Comparison of ENCODE assay signal across 16 cellular contexts in genomic region chr6:151005126-151005525, GRCh38.
DNase-seq lines count a peak whose midpoint lies in the region; ATAC-seq, FAIRE-seq and TF ChIP-seq lines count a peak whose summit lies in the region.
"Had no signal": no experiment of that assay in that cellular context is flagged by ENCODE, and none has a peak within 500 bp of the region (broad histone marks: within the 10 kb centered on the region; RNA-seq: fewer than 3 reads in every experiment).

No MANE protein-coding gene starts in this region.

- peak overlapping the region; percentile 76 to 98 (median 97) for H3K27ac Mint-ChIP-seq in nephron

- ATAC-seq in A549 (peak in 1 of 2 experiments; percentile 14; a peak in 3 of 6 replicates), HG02973 (IDR thresholded peaks at IDR 0.05; ENCODE audit: unreplicated experiment) (no peak)
- ATAC-seq: GM23338; stimulated activated naive B cell treated with anti-CD40 and anti-IgM and Interleukin-4, amounts not matched to agents 10 μg/mL and 1 μg/mL and 100 μg/mL, for 72 hours had no signal

- H3K27ac ChIP-seq in A549: peak overlapping the region; percentile 41 to 60; a peak in 4 of 6 replicates
- H3K27ac ChIP-seq in BLaER1 treated with 17β-estradiol and CSF1 and Interleukin-3, amounts not matched to agents 10 nM and 100 nM: peak overlapping the region; percentile 8 to 93 (median 85); a peak in 20 of 22 replicates

- no peak for TF ChIP-seq EP300 in A549 (IDR thresholded peaks at IDR 0.05)

- DNase-seq in A549 (ENCODE audit: low read depth in 1 of 2, low spot score in 1 of 2) (no peak), adipocyte (ENCODE audit: low read depth) (no peak), middle frontal gyrus (ENCODE audit: extremely low spot score, low spot score) (no peak), germinal center (ENCODE audit: low spot score) (no peak)
- DNase-seq: activated CD4-positive, alpha-beta T cell treated with anti-CD3 and anti-CD28 coated beads for 4 hours; activated T-cell treated with anti-CD3 and anti-CD28 coated beads, Interleukin-2, amount 50 U/mL, for 48 hours; hypothalamus; MM.1S; NCI-H524; RPMI8226; stimulated activated naive B cell treated with anti-CD40 and anti-IgM and Interleukin-4, amounts not matched to agents 10 μg/mL and 1 μg/mL and 100 μg/mL, for 72 hours had no signal

- no peaks in the 10 kb centered on the region for H3K27me3 Mint-ChIP-seq in nephron (ENCODE audit: low read depth)
- H3K27me3 Mint-ChIP-seq: stimulated activated naive B cell treated with anti-CD40 and anti-IgM and Interleukin-4, amounts not matched to agents 10 μg/mL and 1 μg/mL and 100 μg/mL, for 72 hours had no signal

- POLR2A ChIA-PET in A549 (lab: Yijun Ruan, JAX): interaction anchor here (1.1 to 1.5 kb wide), 2 partner anchors 63 to 330 kb away, joined by 3 read pairs; no protein-coding TSS in a partner anchor

- WGBS in A549 (ENCODE audit: missing lambda C conversion rate): 81% methylated on average over 5 of the region's 5 CpGs

- H3K4me3 Mint-ChIP-seq in nephron: no peak overlapping the region
- H3K4me3 Mint-ChIP-seq: GM23338; stimulated activated naive B cell treated with anti-CD40 and anti-IgM and Interleukin-4, amounts not matched to agents 10 μg/mL and 1 μg/mL and 100 μg/mL, for 72 hours had no signal

- H3K9me3 ChIP-seq in A549 (no peaks in the 10 kb centered on the region), adipocyte (ENCODE audit: control insufficient read depth, low read length) (no peaks in the 10 kb centered on the region)
- 0 out of 22 replicates have a peak, but pooled peaks cover 0 to 12% (median 0%) of the 10 kb centered on the region in 11 experiments for H3K9me3 ChIP-seq in BLaER1 treated with 17β-estradiol and CSF1 and Interleukin-3, amounts not matched to agents 10 nM and 100 nM (replicated peaks in 1 of 11)
- H3K9me3 ChIP-seq: adrenal gland had no signal

- no peak for TF ChIP-seq POLR2A in A549 (IDR thresholded peaks at IDR 0.05; ENCODE audit: low read length)

- peak overlapping the region; percentile 69 for H3K4me2 ChIP-seq in A549
- peak overlapping the region in 10 of 11 experiments; percentile 38 to 84 (median 78); a peak in 19 of 22 replicates for H3K4me2 ChIP-seq in BLaER1 treated with 17β-estradiol and CSF1 and Interleukin-3, amounts not matched to agents 10 nM and 100 nM
- H3K4me2 ChIP-seq: GM23338 had no signal

- TF ChIP-seq RAD21 in A549 (conservative IDR thresholded peaks at IDR 0.05 in 1 of 2, IDR thresholded peaks at IDR 0.05 in 1 of 2): no peak

- peaks cover 39% of the 10 kb centered on the region for H3K4me1 ChIP-seq in A549
- H3K4me1 ChIP-seq in BLaER1 treated with 17β-estradiol and CSF1 and Interleukin-3, amounts not matched to agents 10 nM and 100 nM: peaks cover 4 to 74% (median 46%) of the 10 kb centered on the region in 10 experiments; a peak in 17 of 20 replicates
- H3K4me1 ChIP-seq in adipocyte (ENCODE audit: control insufficient read depth, insufficient read depth, low read length): peaks cover 37% of the 10 kb centered on the region

- H3K36me3 ChIP-seq in BLaER1 treated with 17β-estradiol and CSF1 and Interleukin-3, amounts not matched to agents 10 nM and 100 nM: peaks cover 18 to 60% (median 49%) of the 10 kb centered on the region in 11 experiments; a peak in 20 of 22 replicates
- H3K36me3 ChIP-seq in adipocyte (ENCODE audit: control insufficient read depth, insufficient read depth, low read length, severe bottlenecking): no peaks in the 10 kb centered on the region
- H3K36me3 ChIP-seq: adrenal gland had no signal

- TF ChIP-seq CTCF in A549 (IDR thresholded peaks at IDR 0.05) (no peak), nephron (IDR thresholded peaks at IDR 0.05; ENCODE audit: unreplicated experiment in 3 of 3) (no peak)

- peaks cover 0 to 8% (median 0%) of the 10 kb centered on the region in 11 experiments; a peak in 1 of 22 replicates for H4K20me1 ChIP-seq in BLaER1 treated with 17β-estradiol and CSF1 and Interleukin-3, amounts not matched to agents 10 nM and 100 nM

- H3K4me3 ChIP-seq in A549 (no peak overlapping the region), adipocyte (ENCODE audit: low read length) (peak overlapping the region; percentile 36)
- no peak overlapping the region; a peak in 1 of 20 replicates for H3K4me3 ChIP-seq in BLaER1 treated with 17β-estradiol and CSF1 and Interleukin-3, amounts not matched to agents 10 nM and 100 nM
- H3K4me3 ChIP-seq: GM23338 had no signal

- no peaks in the 10 kb centered on the region for H3K27me3 ChIP-seq in BLaER1 treated with 17β-estradiol and CSF1 and Interleukin-3, amounts not matched to agents 10 nM and 100 nM
- H3K27me3 ChIP-seq in adipocyte (replicated peaks; ENCODE audit: control insufficient read depth, insufficient read depth, low read length): no peaks in the 10 kb centered on the region
- H3K27me3 ChIP-seq: adrenal gland had no signal

- peaks cover 67% of the 10 kb centered on the region for H3K4me1 Mint-ChIP-seq in nephron

- H3K9me3 Mint-ChIP-seq in nephron: no peaks in the 10 kb centered on the region
- H3K9me3 Mint-ChIP-seq: GM23338; stimulated activated naive B cell treated with anti-CD40 and anti-IgM and Interleukin-4, amounts not matched to agents 10 μg/mL and 1 μg/mL and 100 μg/mL, for 72 hours had no signal

- H3K36me3 Mint-ChIP-seq in nephron (ENCODE audit: low read depth): no peaks in the 10 kb centered on the region

- CTCF ChIA-PET in A549 (lab: Yijun Ruan, JAX): interaction anchor here (0.8 to 19.6 kb wide), 4 partner anchors 9 to 330 kb away, joined by 3 to 192 read pairs (median 11); no protein-coding TSS in a partner anchor

- FAIRE-seq in A549 (lab: Jason Lieb, UNC): no peak

- peak overlapping the region in 7 of 11 experiments; percentile 54 to 76 (median 69); a peak in 13 of 22 replicates for H3K9ac ChIP-seq in BLaER1 treated with 17β-estradiol and CSF1 and Interleukin-3, amounts not matched to agents 10 nM and 100 nM
- H3K9ac ChIP-seq in adipocyte (ENCODE audit: low read length): no peak overlapping the region

TF ChIP-seq in A549, 52 proteins besides CTCF, POLR2A, EP300 and RAD21:
- no peak for TF ChIP-seq ZSCAN20 (CRISPR knock-in tag; IDR thresholded peaks at IDR 0.05)
- no peak for TF ChIP-seq HES2 (IDR thresholded peaks at IDR 0.05)
- no peak for TF ChIP-seq JUNB (IDR thresholded peaks at IDR 0.05)
- no peak for TF ChIP-seq KDM5A (IDR thresholded peaks at IDR 0.05)
- no peak for TF ChIP-seq ELK1 (IDR thresholded peaks at IDR 0.05; ENCODE audit: low read depth, low read length)
- TF ChIP-seq FOSL2 (IDR thresholded peaks at IDR 0.05): no peak
- no peak for TF ChIP-seq FOSL2 (CRISPR knock-in tag; IDR thresholded peaks at IDR 0.05)
- TF ChIP-seq CEBPB (IDR thresholded peaks at IDR 0.05): no peak
- TF ChIP-seq SMC3 (IDR thresholded peaks at IDR 0.05): no peak
- no peak for TF ChIP-seq HMGXB4 (CRISPR knock-in tag; IDR thresholded peaks at IDR 0.05; ENCODE audit: borderline replicate concordance)
- no peak for TF ChIP-seq CBX2 (IDR thresholded peaks at IDR 0.05; ENCODE audit: borderline replicate concordance, low read depth)
- TF ChIP-seq RARB (CRISPR knock-in tag; IDR thresholded peaks at IDR 0.05): no peak
- no peak for TF ChIP-seq USF2 (IDR thresholded peaks at IDR 0.05)
- TF ChIP-seq MAX (IDR thresholded peaks at IDR 0.05): no peak
TF ChIP-seq in A549: peak in this region for 0.
